12 cellular contexts compared by ENCODE assay signal in genomic region chr11:89672547-89672946, GRCh38. TPM values are rescaled to one million over a fixed set of nuclear protein-coding genes. Genes with fewer than 3 reads are reported as not detected.
"Had no signal": no experiment of that assay in that cellular context is flagged by ENCODE, and none has a peak within 500 bp of the region (broad histone marks: within the 10 kb centered on the region; RNA-seq: fewer than 3 reads in every experiment).

No MANE protein-coding gene starts in this region.

RNA-seq across cellular contexts. Expression of gene TRIM77, which starts 37.6 kb away (rescaled TPM):
- total RNA-seq: activated CD4-positive, alpha-beta T cell treated with anti-CD3 and anti-CD28 coated beads, Interleukin-2, amount 10 ng/mL, durations not matched to agents 24 days and 14 days; activated CD8-positive, alpha-beta memory T cell treated with anti-CD3 and anti-CD28 coated beads for 36 hours; activated CD8-positive, alpha-beta T cell treated with anti-CD3 and anti-CD28 coated beads for 36 hours; activated naive CD8-positive, alpha-beta T cell treated with anti-CD3 and anti-CD28 coated beads for 36 hours; activated T-cell treated with anti-CD3 and anti-CD28 coated beads, Interleukin-2, amount 50 U/mL, for 72 hours; activated T-helper 17 cell treated with anti-CD3 and anti-CD28 coated beads, Interleukin-2, amount 50 U/mL, for 72 hours; ascending aorta; cardiac muscle cell; RPMI7951; SJCRH30; T-helper 1 cell treated with Interleukin-12 subunit alpha and Interleukin-12 subunit beta and Interleukin-4 antibody, amounts not matched to agents 30 ng/mL and 1 ng/mL, for 36 hours; T-helper 2 cell treated with Interferon-gamma antibody and Interleukin-4, amounts not matched to agents 100 ng/mL and 5 ng/mL, for 36 hours had no signal
- polyA plus RNA-seq: cardiac muscle cell had no signal
